In the genomic region with DNA sequence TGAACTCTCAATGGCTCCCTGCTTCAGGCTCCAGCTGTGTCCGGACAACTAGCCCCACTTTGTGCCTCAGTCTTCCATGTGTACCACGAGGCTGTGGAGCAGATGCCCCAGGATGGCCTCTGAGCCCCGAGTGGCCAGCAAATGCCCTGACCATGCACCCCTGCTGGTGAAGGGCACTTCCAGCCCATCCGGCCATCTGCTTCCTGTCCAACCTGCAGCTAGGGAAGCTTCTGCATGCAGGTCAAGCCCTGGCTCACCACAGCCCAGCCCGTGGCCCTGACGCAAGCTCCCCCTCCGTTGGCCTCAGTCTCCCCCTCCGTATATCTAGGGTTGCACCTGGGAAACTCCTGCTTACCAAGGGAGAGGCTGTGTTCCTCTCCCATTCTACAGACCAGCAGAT, we compare ENCODE assay signal across 15 cellular contexts. TPM values are rescaled to one million over a fixed set of nuclear protein-coding genes. Genes with fewer than 3 reads are reported as not detected.
DNase-seq lines count a peak whose midpoint lies in the region; ATAC-seq and TF ChIP-seq lines count a peak whose summit lies in the region.
"Had no signal": no experiment of that assay in that cellular context is flagged by ENCODE, and none has a peak within 500 bp of the region (broad histone marks: within the 10 kb centered on the region; RNA-seq: fewer than 3 reads in every experiment).

No MANE protein-coding gene starts in this region.

- H3K27me3 ChIP-seq in esophagus muscularis mucosa (no peaks in the 10 kb centered on the region), muscle layer of colon (ENCODE audit: control insufficient read depth in 1 of 2, insufficient read depth in 2 of 2, low read length in 2 of 2) (no peaks in the 10 kb centered on the region), transverse colon (no peaks in the 10 kb centered on the region), psoas muscle (ENCODE audit: insufficient read depth in 3 of 3, low read length in 2 of 3) (no peaks in the 10 kb centered on the region)

- TF ChIP-seq EP300 in esophagus muscularis mucosa (IDR thresholded peaks at IDR 0.05) (no peak), transverse colon (IDR thresholded peaks at IDR 0.05; ENCODE audit: low read depth) (no peak)

- H3K27ac ChIP-seq in esophagus muscularis mucosa (replicated peaks in 1 of 4) (peak overlapping the region; percentile 98 to 99 (median 99)), muscle layer of colon (ENCODE audit: low read depth, low read length) (peak overlapping the region; percentile 100), transverse colon (peak overlapping the region; percentile 95 to 100 (median 96)), psoas muscle (no peak overlapping the region)

- H3K27me3 Mint-ChIP-seq in activated T-helper 2 cell treated with anti-CD3 and anti-CD28 coated beads, Interferon-gamma antibody, Interleukin-2, Interleukin-4, amounts not matched to agents 10 μg/mL and 5 μg/mL and 100 μg/mL, durations not matched to agents 14 hours and 24 hours and 36 hours (ENCODE audit: low read depth), result no peaks in the 10 kb centered on the region
- H3K27me3 Mint-ChIP-seq: stimulated activated naive CD8-positive, alpha-beta T cell treated with anti-CD3 and anti-CD28 coated beads, Interleukin-15, Interleukin-2, amounts not matched to agents 100 ng/mL and 50 ng/mL, for 24 hours had no signal

- H3K4me3 Mint-ChIP-seq in activated T-helper 2 cell treated with anti-CD3 and anti-CD28 coated beads, Interferon-gamma antibody, Interleukin-2, Interleukin-4, amounts not matched to agents 10 μg/mL and 5 μg/mL and 100 μg/mL, durations not matched to agents 14 hours and 24 hours and 36 hours (ENCODE audit: low read depth), result no peak overlapping the region
- H3K4me3 Mint-ChIP-seq: stimulated activated naive CD8-positive, alpha-beta T cell treated with anti-CD3 and anti-CD28 coated beads, Interleukin-15, Interleukin-2, amounts not matched to agents 100 ng/mL and 50 ng/mL, for 24 hours had no signal

- intact Hi-C loops in activated T-helper 2 cell treated with anti-CD3 and anti-CD28 coated beads, Interferon-gamma antibody, Interleukin-2, Interleukin-4, amounts not matched to agents 10 μg/mL and 5 μg/mL and 100 μg/mL, durations not matched to agents 14 hours and 24 hours and 36 hours (cut with micrococcal nuclease), result no loop called here
- intact Hi-C loops in esophagus muscularis mucosa (cut with DNase I) (no loop called here), transverse colon (cut with DNase I; ENCODE audit: low total_unique reads) (no loop called here), psoas muscle (cut with DNase I) (no loop called here)

- peaks cover 8 to 24% (median 22%) of the 10 kb centered on the region in 4 donors for H3K36me3 ChIP-seq in esophagus muscularis mucosa
- H3K36me3 ChIP-seq in muscle layer of colon (ENCODE audit: insufficient read depth, low read length), result peaks cover 19% of the 10 kb centered on the region
- peaks cover 0 to 4% (median 0%) of the 10 kb centered on the region in 4 donors for H3K36me3 ChIP-seq in transverse colon
- H3K36me3 ChIP-seq in psoas muscle (ENCODE audit: insufficient read depth in 1 of 2, low read depth in 1 of 2), result peaks cover 0 to 20% of the 10 kb centered on the region in 2 donors

- TF ChIP-seq POLR2A in esophagus muscularis mucosa (IDR thresholded peaks at IDR 0.05; ENCODE audit: low read depth) (no peak), transverse colon (IDR thresholded peaks at IDR 0.05) (no peak)

- H3K36me3 Mint-ChIP-seq in activated T-helper 2 cell treated with anti-CD3 and anti-CD28 coated beads, Interferon-gamma antibody, Interleukin-2, Interleukin-4, amounts not matched to agents 10 μg/mL and 5 μg/mL and 100 μg/mL, durations not matched to agents 14 hours and 24 hours and 36 hours (ENCODE audit: low read depth), result peaks cover 72% of the 10 kb centered on the region

- H3K9ac ChIP-seq in muscle layer of colon (ENCODE audit: low read length), result peak overlapping the region; percentile 8

- H3K4me1 ChIP-seq in esophagus muscularis mucosa (peaks cover 74 to 88% (median 82%) of the 10 kb centered on the region in 4 donors), muscle layer of colon (ENCODE audit: insufficient read depth, low read length) (peaks cover 74% of the 10 kb centered on the region), transverse colon (peaks cover 41 to 75% (median 62%) of the 10 kb centered on the region in 4 donors), psoas muscle (peaks cover 59% of the 10 kb centered on the region)

- WGBS in esophagus muscularis mucosa, result 21% methylated on average over 3 of the region's 8 CpGs
- 72% methylated on average over 8 of the region's 8 CpGs; no CpG with 5 or more reads in 1 of the 2 donors for WGBS in transverse colon (ENCODE audit: low coverage in 1 of 2), 2 donors
- 41 to 51% (median 48%) methylated on average over 7 to 8 of the region's 8 CpGs for WGBS in psoas muscle, 3 donors

- H3K4me1 Mint-ChIP-seq in activated T-helper 2 cell treated with anti-CD3 and anti-CD28 coated beads, Interferon-gamma antibody, Interleukin-2, Interleukin-4, amounts not matched to agents 10 μg/mL and 5 μg/mL and 100 μg/mL, durations not matched to agents 14 hours and 24 hours and 36 hours (ENCODE audit: low read depth), result peaks cover 43% of the 10 kb centered on the region

- H3K9me3 ChIP-seq in esophagus muscularis mucosa (no peaks in the 10 kb centered on the region), muscle layer of colon (ENCODE audit: low read length) (no peaks in the 10 kb centered on the region), transverse colon (no peaks in the 10 kb centered on the region), psoas muscle (no peaks in the 10 kb centered on the region)

- H3K9me3 Mint-ChIP-seq in activated T-helper 2 cell treated with anti-CD3 and anti-CD28 coated beads, Interferon-gamma antibody, Interleukin-2, Interleukin-4, amounts not matched to agents 10 μg/mL and 5 μg/mL and 100 μg/mL, durations not matched to agents 14 hours and 24 hours and 36 hours, result no peaks in the 10 kb centered on the region
- H3K9me3 Mint-ChIP-seq: stimulated activated naive CD8-positive, alpha-beta T cell treated with anti-CD3 and anti-CD28 coated beads, Interleukin-15, Interleukin-2, amounts not matched to agents 100 ng/mL and 50 ng/mL, for 24 hours had no signal

- in situ Hi-C loops in transverse colon (cut with MboI; ENCODE audit: low pct_ligation_motif_present in 1 of 4, low pct_unique_long_range_greater_than_20kb in 1 of 4, low sequenced_read_pairs in 3 of 4), result no loop called here

- peak overlapping the region; percentile 16 for H3K27ac Mint-ChIP-seq in activated T-helper 2 cell treated with anti-CD3 and anti-CD28 coated beads, Interferon-gamma antibody, Interleukin-2, Interleukin-4, amounts not matched to agents 10 μg/mL and 5 μg/mL and 100 μg/mL, durations not matched to agents 14 hours and 24 hours and 36 hours
- H3K27ac Mint-ChIP-seq: stimulated activated naive CD8-positive, alpha-beta T cell treated with anti-CD3 and anti-CD28 coated beads, Interleukin-15, Interleukin-2, amounts not matched to agents 100 ng/mL and 50 ng/mL, for 24 hours had no signal

- H3K4me3 ChIP-seq in esophagus muscularis mucosa, result no peak overlapping the region
- H3K4me3 ChIP-seq in muscle layer of colon (ENCODE audit: low read depth in 1 of 2, low read length in 2 of 2), result peak overlapping the region in 1 of 2 donors; percentile 5
- H3K4me3 ChIP-seq in transverse colon, result no peak overlapping the region
- no peak overlapping the region for H3K4me3 ChIP-seq in psoas muscle

- no peak for TF ChIP-seq CTCF in esophagus muscularis mucosa (IDR thresholded peaks at IDR 0.05)
- TF ChIP-seq CTCF in transverse colon (IDR thresholded peaks at IDR 0.05), result no peak
- TF ChIP-seq CTCF in psoas muscle (IDR thresholded peaks at IDR 0.05), result no peak

- no peak for ATAC-seq in psoas muscle
- ATAC-seq in HG03469 (IDR thresholded peaks at IDR 0.05; ENCODE audit: unreplicated experiment), result no peak

- no peak for DNase-seq in activated T-helper 2 cell treated with anti-CD3 and anti-CD28 coated beads, Interferon-gamma antibody, Interleukin-2, Interleukin-4, amounts not matched to agents 10 μg/mL and 5 μg/mL and 100 μg/mL, durations not matched to agents 14 hours and 24 hours and 36 hours (ENCODE audit: low spot score)
- DNase-seq in esophagus muscularis mucosa (ENCODE audit: extremely low spot score), result no peak
- DNase-seq in transverse colon, result peak; percentile 20
- DNase-seq in psoas muscle, result no peak
- DNase-seq in effector CD4-positive, alpha-beta T cell, result no peak
- DNase-seq: activated CD4-positive, alpha-beta T cell treated with anti-CD3 and anti-CD28 coated beads, Interleukin-2, amount 50 U/mL, for 4 hours; activated gamma-delta T cell treated with Interleukin-2 at 50 U/mL for 16 hours; central memory CD4-positive, alpha-beta T cell; foreskin fibroblast; Kasumi-1; NCI-H2081; stimulated activated CD4-positive, alpha-beta T cell treated with anti-CD3 and anti-CD28 coated beads, Interleukin-2, amount 100 ng/mL, for 48 hours had no signal

RNA-seq across cellular contexts. Expression of gene NINJ1, which starts 4.8 kb away (rescaled TPM):
- total RNA-seq in activated T-helper 2 cell treated with anti-CD3 and anti-CD28 coated beads, Interferon-gamma antibody, Interleukin-2, Interleukin-4, amounts not matched to agents 10 μg/mL and 5 μg/mL and 100 μg/mL, durations not matched to agents 14 hours and 24 hours and 36 hours, result 113 and 114 TPM in 2 replicates
- total RNA-seq in esophagus muscularis mucosa (10 to 100 TPM; 69.3 to 90.6 (median 72.7) TPM), transverse colon (10 to 100 TPM; 29.5 to 67.7 (median 38.5) TPM), psoas muscle (10 to 100 TPM; 17.8 to 24.8 (median 21.2) TPM)
- 10 to 100 TPM; 19.2 to 40.1 (median 22.8) TPM for polyA plus RNA-seq in psoas muscle

RNA-seq across cellular contexts. Expression of gene CARD19, which starts 33.3 kb away (rescaled TPM):
- total RNA-seq in activated T-helper 2 cell treated with anti-CD3 and anti-CD28 coated beads, Interferon-gamma antibody, Interleukin-2, Interleukin-4, amounts not matched to agents 10 μg/mL and 5 μg/mL and 100 μg/mL, durations not matched to agents 14 hours and 24 hours and 36 hours, result 52.6 and 57.2 TPM in 2 replicates
- 10 to 100 TPM; 54.0 to 83.6 (median 78.1) TPM for total RNA-seq in esophagus muscularis mucosa
- 100 to 1,000 TPM in 2 of 4 donors, 10 to 100 TPM in 2; 16.3 to 105 (median 88.2) TPM for total RNA-seq in transverse colon
- total RNA-seq in psoas muscle, result 10 to 100 TPM; 27.9 to 46.7 (median 38.2) TPM
- polyA plus RNA-seq in psoas muscle, result 10 to 100 TPM; 62.1 to 86.3 (median 66.1) TPM

RNA-seq across cellular contexts. Expression of gene WNK2, which starts 54.7 kb away (rescaled TPM):
- total RNA-seq in activated T-helper 2 cell treated with anti-CD3 and anti-CD28 coated beads, Interferon-gamma antibody, Interleukin-2, Interleukin-4, amounts not matched to agents 10 μg/mL and 5 μg/mL and 100 μg/mL, durations not matched to agents 14 hours and 24 hours and 36 hours, result 1.2 and 1.6 TPM in 2 replicates
- total RNA-seq in esophagus muscularis mucosa, result 10 to 100 TPM; 18.6 to 89.9 (median 40.8) TPM
- total RNA-seq in transverse colon, result 100 to 1,000 TPM; 133 to 618 (median 157) TPM
- total RNA-seq in psoas muscle, result 10 to 100 TPM; 35.5 to 58.8 (median 43.0) TPM
- 10 to 100 TPM in 2 of 3 donors, 1 to 10 TPM in 1; 8.1 to 22.5 (median 11.9) TPM for polyA plus RNA-seq in psoas muscle
